8 cellular contexts compared by ENCODE assay signal in the genomic region with DNA sequence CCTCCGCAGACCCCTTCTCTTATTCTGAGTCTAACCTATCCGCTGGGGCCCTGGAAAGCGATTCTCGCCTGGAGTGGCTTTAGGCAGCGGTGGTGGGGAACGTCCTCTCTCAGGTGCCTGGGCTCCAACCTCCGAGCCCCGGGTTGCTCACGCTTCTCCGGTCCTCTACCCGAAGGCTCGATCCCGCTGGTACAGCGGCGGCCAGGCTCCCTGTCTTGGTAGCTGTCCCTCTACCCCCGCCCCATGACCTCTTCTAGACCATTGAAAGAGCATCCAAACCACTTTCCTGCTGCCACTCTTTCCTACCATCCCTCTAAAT. TPM values are rescaled to one million over a fixed set of nuclear protein-coding genes. Genes with fewer than 3 reads are reported as not detected.
DNase-seq lines count a peak whose midpoint lies in the region; ATAC-seq lines count a peak whose summit lies in the region.

No MANE protein-coding gene starts in this region.

- ATAC-seq in GM18907 (IDR thresholded peaks at IDR 0.05; ENCODE audit: unreplicated experiment) (peak; percentile 36), HG03196 (IDR thresholded peaks at IDR 0.05; ENCODE audit: unreplicated experiment) (peak; percentile 27)
- ATAC-seq in naive thymus-derived CD8-positive, alpha-beta T cell, result peak; percentile 44 to 48

- H3K4me3 ChIP-seq in SJSA1, result peak overlapping the region; percentile 62

- H3K9me3 ChIP-seq in SJSA1 (replicated peaks), result 0 out of 2 replicates have a peak, but pooled peaks cover 2% of the 10 kb centered on the region

- H3K27me3 ChIP-seq in SJSA1 (replicated peaks), result no peaks in the 10 kb centered on the region

- POLR2A ChIA-PET in naive thymus-derived CD8-positive, alpha-beta T cell (lab: Charles Lee), result interaction anchor here (1.4 kb wide), 1 partner anchor 43 kb away, joined by 3 read pairs; a partner anchor contains a TSS

- peaks cover 32% of the 10 kb centered on the region for H3K4me1 ChIP-seq in SJSA1 (replicated peaks)

- peak overlapping the region; percentile 82 to 98 (median 94) for H3K4me3 Mint-ChIP-seq in naive thymus-derived CD8-positive, alpha-beta T cell

- H3K36me3 Mint-ChIP-seq in naive thymus-derived CD8-positive, alpha-beta T cell, result no peaks in the 10 kb centered on the region

- peaks cover 24 to 45% (median 34%) of the 10 kb centered on the region in 4 donors for H3K4me1 Mint-ChIP-seq in naive thymus-derived CD8-positive, alpha-beta T cell

- H3K27ac ChIP-seq in SJSA1 (peak overlapping the region; percentile 41; the same call in 1 of the 2 replicates), epithelial cell of prostate (peak overlapping the region; percentile 79)

- peak overlapping the region; percentile 27 to 99 (median 88) for H3K27ac Mint-ChIP-seq in naive thymus-derived CD8-positive, alpha-beta T cell

- 0 out of 2 replicates have a peak, but pooled peaks cover 2% of the 10 kb centered on the region for H3K36me3 ChIP-seq in SJSA1

- no peaks in the 10 kb centered on the region for H3K9me3 Mint-ChIP-seq in naive thymus-derived CD8-positive, alpha-beta T cell

- peaks cover 0 to 20% (median 0%) of the 10 kb centered on the region in 5 donors for H3K27me3 Mint-ChIP-seq in naive thymus-derived CD8-positive, alpha-beta T cell

- peak; percentile 49 for DNase-seq in AG20443 (ENCODE audit: low spot score)
- peak in 1 of 2 experiments; percentile 81 for DNase-seq in SJSA1 (ENCODE audit: low read depth in 1 of 2, low spot score in 2 of 2)
- no peak for DNase-seq in epithelial cell of prostate (ENCODE audit: low read depth, low spot score)
- DNase-seq in naive thymus-derived CD8-positive, alpha-beta T cell, result no peak
- no peak for DNase-seq in NK-92 (lab: John Stamatoyannopoulos, UW; ENCODE audit: unreplicated experiment)
- DNase-seq in NCI-H2196 (lab: John Stamatoyannopoulos, UW; ENCODE audit: unreplicated experiment), result no peak

RNA-seq across cellular contexts. Expression of a gene that starts 0.5 kb away (rescaled TPM):
- 3.2 and 6.6 TPM in 2 replicates for total RNA-seq in SJSA1 (2014; rRNA removed; shearing (Covaris generic))
- 10 to 100 TPM in 1 of 2 experiments, 1 to 10 TPM in 1; 9.8 to 13.1 TPM for total RNA-seq in naive thymus-derived CD8-positive, alpha-beta T cell
- polyA plus RNA-seq in naive thymus-derived CD8-positive, alpha-beta T cell, result 10 to 100 TPM; 23.3 to 40.2 (median 25.8) TPM

RNA-seq across cellular contexts. Expression of a gene that starts 43.6 kb away (rescaled TPM):
- 3.5 and 6.8 TPM in 2 replicates for total RNA-seq in SJSA1 (2014; rRNA removed; shearing (Covaris generic))
- 1 to 10 TPM; 4.8 to 5.0 TPM for total RNA-seq in naive thymus-derived CD8-positive, alpha-beta T cell
- polyA plus RNA-seq in naive thymus-derived CD8-positive, alpha-beta T cell, result 1 to 10 TPM; 2.5 to 4.3 (median 2.7) TPM

RNA-seq across cellular contexts. Expression of a gene that starts 48.6 kb away (rescaled TPM):
- not detected in 2 replicates for total RNA-seq in SJSA1 (2014; rRNA removed; shearing (Covaris generic))
- total RNA-seq in naive thymus-derived CD8-positive, alpha-beta T cell, result not detected
- polyA plus RNA-seq in naive thymus-derived CD8-positive, alpha-beta T cell, result under 1 TPM in 1 of 3 donors, not detected in 2; 0.43 TPM
